11 cellular contexts compared by ENCODE assay signal in the genomic region with DNA sequence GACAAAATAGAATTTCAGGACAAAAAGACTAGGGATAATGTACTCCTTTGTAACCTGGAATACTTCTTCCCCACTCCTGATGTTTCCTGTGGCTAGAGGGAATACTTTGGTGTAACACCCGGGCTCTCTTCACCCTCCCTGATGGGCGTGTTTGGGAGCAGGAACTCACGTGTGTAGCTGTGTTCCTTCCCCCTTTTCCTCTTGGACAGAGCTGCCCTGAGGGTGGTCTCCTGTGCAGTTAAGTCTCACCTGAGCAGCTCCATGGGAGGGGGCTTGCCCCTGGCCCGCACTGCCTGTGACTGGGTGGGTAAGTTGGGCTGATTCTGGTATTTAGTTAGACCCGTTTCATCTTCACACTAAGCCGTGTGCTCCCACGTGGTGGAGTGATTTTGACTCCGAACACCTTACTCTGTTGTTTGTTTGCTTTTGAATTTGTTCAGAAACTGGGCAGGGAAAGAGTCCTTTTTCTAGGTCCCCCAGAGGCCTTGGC.
DNase-seq lines count a peak whose midpoint lies in the region; ATAC-seq and TF ChIP-seq lines count a peak whose summit lies in the region.
"Had no signal": no experiment of that assay in that cellular context is flagged by ENCODE, and none has a peak within 500 bp of the region (broad histone marks: within the 10 kb centered on the region; RNA-seq: fewer than 3 reads in every experiment).

No MANE protein-coding gene starts in this region.

- no peak overlapping the region for H3K4ac ChIP-seq in H9 (ENCODE audit: low read depth, low read length)

- peak overlapping the region; percentile 69 for H3K4me3 ChIP-seq in PC-9
- peak overlapping the region; percentile 39 for H3K4me3 ChIP-seq in prostate gland
- H3K4me3 ChIP-seq in H7 (ENCODE audit: insufficient read depth, low read depth, low read length): no peak overlapping the region

- H2BK5ac ChIP-seq in H9 (ENCODE audit: insufficient read length, low read length): no peak overlapping the region

- intact Hi-C loops in PC-9 (cut with micrococcal nuclease; ENCODE audit: unreplicated experiment) (no loop called here), prostate gland (cut with DNase I) (no loop called here)

- no peak overlapping the region for H3K18ac ChIP-seq in H9 (ENCODE audit: insufficient read length, low read depth, low read length)

- H2BK15ac ChIP-seq in H9 (ENCODE audit: low read depth, low read length): no peak overlapping the region

- H3K27ac Mint-ChIP-seq in H9: no peak overlapping the region; a peak in 1 of 7 replicates

- H2BK12ac ChIP-seq in H9 (ENCODE audit: insufficient read length, low read depth, low read length): no peak overlapping the region

- H3K36me3 ChIP-seq in PC-9 (ENCODE audit: low read depth): no peaks in the 10 kb centered on the region
- no peaks in the 10 kb centered on the region for H3K36me3 ChIP-seq in prostate gland
- H3K36me3 ChIP-seq in H7 (replicated peaks; ENCODE audit: control insufficient read depth, insufficient read depth, low read length): peaks cover 5% of the 10 kb centered on the region

- no CpG with 5 or more reads among the region's 8 CpGs for WGBS in H9 (ENCODE audit: extremely low coverage, insufficient read length, low lambda C conversion rate)
- WGBS in prostate gland: 36% methylated on average over 8 of the region's 8 CpGs

- POLR2A ChIA-PET in PC-9 (lab: Charles Lee; ENCODE audit: unreplicated experiment): interaction anchor here (0.7 kb wide), 1 partner anchor 239 kb away, joined by 3 read pairs; no protein-coding TSS in a partner anchor

- no peaks in the 10 kb centered on the region for H3K79me1 ChIP-seq in H9 (ENCODE audit: insufficient read depth, low read depth, low read length, poor library complexity, severe bottlenecking)

- peaks cover 11% of the 10 kb centered on the region; the same call in 1 of the 2 replicates for H3F3A ChIP-seq in PC-9 (ENCODE audit: insufficient read depth, low read depth)

- H3K4me2 ChIP-seq in H9 (ENCODE audit: insufficient read depth, insufficient read length, low read length) (no peak overlapping the region), PC-9 (peak overlapping the region; percentile 80)

- H2BK20ac ChIP-seq in H9 (ENCODE audit: low read depth, low read length, poor library complexity, severe bottlenecking): no peak overlapping the region

- no peaks in the 10 kb centered on the region for H4K20me1 ChIP-seq in H9 (ENCODE audit: control insufficient read depth, insufficient read depth, insufficient read length)
- H4K20me1 ChIP-seq in PC-9 (ENCODE audit: insufficient read depth): no peaks in the 10 kb centered on the region

- H3K56ac ChIP-seq in H9 (ENCODE audit: insufficient read length, low read depth, low read length): no peak overlapping the region

- H3K4me1 ChIP-seq in H9 (ENCODE audit: insufficient read depth, low read length) (no peaks in the 10 kb centered on the region), PC-9 (replicated peaks; ENCODE audit: insufficient read depth) (peaks cover 6% of the 10 kb centered on the region), prostate gland (replicated peaks) (no peaks in the 10 kb centered on the region)

- H3K27me3 Mint-ChIP-seq in H9 (ENCODE audit: low read depth): no peaks in the 10 kb centered on the region

- H4K8ac ChIP-seq in H9 (replicated peaks; ENCODE audit: insufficient read length, low read depth, low read length): no peak overlapping the region

- no TSS peak for BruUV-seq in PC-9 (replicated peaks; lab: Mats Ljungman, UMichigan)

- no peak overlapping the region for H4K91ac ChIP-seq in H9 (ENCODE audit: insufficient read length, low read depth, low read length)

- H3K79me2 ChIP-seq in H9 (ENCODE audit: insufficient read depth, low read length) (no peaks in the 10 kb centered on the region), PC-9 (ENCODE audit: low read depth) (peaks cover 14% of the 10 kb centered on the region)

- no peaks in the 10 kb centered on the region for H3K4me1 Mint-ChIP-seq in H9

- ATAC-seq in GM21526 (IDR thresholded peaks at IDR 0.05; ENCODE audit: low FRiP score, unreplicated experiment) (no peak), HG02938 (IDR thresholded peaks at IDR 0.05; ENCODE audit: unreplicated experiment) (no peak)

- TF ChIP-seq CTCF in H9 (conservative IDR thresholded peaks at IDR 0.05) (no peak), PC-9 (conservative IDR thresholded peaks at IDR 0.05) (no peak), prostate gland (IDR thresholded peaks at IDR 0.05) (no peak)

- peak; percentile 33 for TF ChIP-seq POLR2A in prostate gland (IDR thresholded peaks at IDR 0.05)

- no peak overlapping the region for H2AK5ac ChIP-seq in H9 (ENCODE audit: insufficient read length, low read length)

- H3K23me2 ChIP-seq in H9 (ENCODE audit: insufficient read length, low read depth, low read length, poor library complexity, severe bottlenecking): no peaks in the 10 kb centered on the region

- H3K27me3 ChIP-seq in H9 (ENCODE audit: insufficient read depth, low read length) (no peaks in the 10 kb centered on the region), PC-9 (ENCODE audit: insufficient read depth, low read depth) (no peaks in the 10 kb centered on the region), prostate gland (replicated peaks; ENCODE audit: insufficient read depth) (no peaks in the 10 kb centered on the region), H7 (ENCODE audit: control insufficient read depth, insufficient read depth, low read length) (no peaks in the 10 kb centered on the region)

- no peaks in the 10 kb centered on the region for H3K9me3 ChIP-seq in H9 (ENCODE audit: control insufficient read depth, low read depth, low read length)
- no peaks in the 10 kb centered on the region for H3K9me3 ChIP-seq in PC-9 (ENCODE audit: insufficient read depth, low read depth)
- H3K9me3 ChIP-seq in prostate gland: no peaks in the 10 kb centered on the region

- H2AFZ ChIP-seq in H9 (ENCODE audit: low read length) (no peak overlapping the region), PC-9 (peak overlapping the region; percentile 73)

- no peak overlapping the region for H2BK120ac ChIP-seq in H9 (ENCODE audit: low read depth, low read length, poor library complexity, severe bottlenecking)

- no peak overlapping the region for H3K9ac ChIP-seq in H9 (ENCODE audit: extremely low read depth, insufficient read length, low read length)

- H3T11ph ChIP-seq in H9 (ENCODE audit: low read length): no peak overlapping the region

- CTCF ChIA-PET in PC-9 (lab: Charles Lee): interaction anchor here (0.7 kb wide), 1 partner anchor 127 kb away, joined by 4 read pairs; no protein-coding TSS in a partner anchor

- peaks cover 2 to 14% (median 7%) of the 10 kb centered on the region in 3 experiments; a peak in 4 of 7 replicates for H3K36me3 Mint-ChIP-seq in H9 (ENCODE audit: insufficient read depth in 1 of 3, low read depth in 3 of 3)

- no peaks in the 10 kb centered on the region for H3K9me2 ChIP-seq in PC-9 (ENCODE audit: insufficient read depth)

- H3K4me3 Mint-ChIP-seq in H9: no peak overlapping the region

- H4K5ac ChIP-seq in H9 (ENCODE audit: insufficient read length, low read depth, low read length): no peak overlapping the region

- no peak overlapping the region for H3K23ac ChIP-seq in H9 (ENCODE audit: insufficient read length, low read depth, low read length)

- no peak overlapping the region for H3K27ac ChIP-seq in H9 (ENCODE audit: insufficient read length, low read depth, low read length)
- H3K27ac ChIP-seq in PC-9: peak overlapping the region; percentile 56
- H3K27ac ChIP-seq in prostate gland: peak overlapping the region; percentile 7 to 32

- DNase-seq in H9 (peak; percentile 27), PC-9 (peak in 1 of 2 experiments; percentile 62), fibroblast of gingiva (ENCODE audit: low read depth) (peak; percentile 34), prostate gland (ENCODE audit: low spot score) (peak; percentile 61), NCI-H774 (lab: John Stamatoyannopoulos, UW) (no peak), H7 (no peak)
- DNase-seq: left cardiac atrium; NCI-H526 treated with DMSO at 0.1 percent for 48 hours; stimulated activated CD4-positive, alpha-beta T cell treated with anti-CD3 and anti-CD28 coated beads, Interleukin-4, amount 100 ng/mL, for 4 hours had no signal

- no peak overlapping the region for H3K14ac ChIP-seq in H9 (ENCODE audit: insufficient read depth, low read length)

- H3K9me3 Mint-ChIP-seq in H9: no peaks in the 10 kb centered on the region

Comparison
In these comparisons a context has a peak if more than half of its experiments do, and no peak if none do; other contexts are left out.
1. DNase-seq: peak in H9 (single experiment), fibroblast of gingiva (single experiment) and prostate gland (single experiment); none in NCI-H774 (single experiment) and H7 (single experiment).